10 cellular contexts compared by ENCODE assay signal in genomic region chr7:101232141-101232821, GRCh38. TPM values are rescaled to one million over a fixed set of nuclear protein-coding genes. Genes with fewer than 3 reads are reported as not detected.
DNase-seq lines count a peak whose midpoint lies in the region; ATAC-seq lines count a peak whose summit lies in the region.
"Had no signal": no experiment of that assay in that cellular context is flagged by ENCODE, and none has a peak within 500 bp of the region (broad histone marks: within the 10 kb centered on the region; RNA-seq: fewer than 3 reads in every experiment).

No MANE protein-coding gene starts in this region.

- no peaks in the 10 kb centered on the region for H3K27me3 ChIP-seq in subcutaneous abdominal adipose tissue (ENCODE audit: control insufficient read depth in 5 of 5, insufficient read depth in 4 of 5, low read length in 5 of 5)
- no peaks in the 10 kb centered on the region for H3K27me3 ChIP-seq in CD8-positive, alpha-beta memory T cell (ENCODE audit: insufficient read depth, low read length, poor library complexity, severe bottlenecking)

- POLR2A ChIA-PET in CD8-positive, alpha-beta memory T cell (lab: Charles Lee) = no interaction called here

- H3K4me3 Mint-ChIP-seq in CD8-positive, alpha-beta memory T cell = no peak overlapping the region

- H3K27me3 Mint-ChIP-seq in CD8-positive, alpha-beta memory T cell = peaks cover 0 to 1% of the 10 kb centered on the region in 2 donors

- H3K36me3 Mint-ChIP-seq in CD8-positive, alpha-beta memory T cell = peaks cover 0 to 43% (median 2%) of the 10 kb centered on the region in 3 donors

- CTCF ChIA-PET in CD8-positive, alpha-beta memory T cell (lab: Charles Lee) = no interaction called here

- H3K4me3 ChIP-seq in subcutaneous abdominal adipose tissue (ENCODE audit: low read depth in 1 of 5, low read length in 5 of 5) = peak overlapping the region in 3 of 5 donors; percentile 6 to 49 (median 34)
- H3K4me3 ChIP-seq in CD8-positive, alpha-beta memory T cell (ENCODE audit: low read length) = no peak overlapping the region

- H3K9me3 ChIP-seq in subcutaneous abdominal adipose tissue (ENCODE audit: control insufficient read depth in 5 of 5, low read length in 5 of 5) = no peaks in the 10 kb centered on the region
- no peaks in the 10 kb centered on the region for H3K9me3 ChIP-seq in CD8-positive, alpha-beta memory T cell (ENCODE audit: low read length)

- H3K4me1 Mint-ChIP-seq in CD8-positive, alpha-beta memory T cell = peaks cover 0 to 5% (median 0%) of the 10 kb centered on the region in 3 donors

- H3K36me3 ChIP-seq in subcutaneous abdominal adipose tissue (ENCODE audit: control insufficient read depth in 5 of 5, insufficient read depth in 5 of 5, low read length in 5 of 5) = peaks cover 0 to 37% (median 11%) of the 10 kb centered on the region in 5 donors
- H3K36me3 ChIP-seq in CD8-positive, alpha-beta memory T cell (ENCODE audit: insufficient read depth, low read length) = peaks cover 5% of the 10 kb centered on the region

- no peak for ATAC-seq in HG02938 (IDR thresholded peaks at IDR 0.05; ENCODE audit: unreplicated experiment)

- H3K9ac ChIP-seq in subcutaneous abdominal adipose tissue (ENCODE audit: low read length in 5 of 5) = peak overlapping the region in 1 of 5 donors; percentile 35

- peaks cover 3 to 40% (median 23%) of the 10 kb centered on the region in 5 donors for H3K4me1 ChIP-seq in subcutaneous abdominal adipose tissue (ENCODE audit: control insufficient read depth in 5 of 5, insufficient read depth in 5 of 5, low read length in 5 of 5)
- H3K4me1 ChIP-seq in CD8-positive, alpha-beta memory T cell (ENCODE audit: insufficient read depth, low read length) = no peaks in the 10 kb centered on the region

- H3K27ac Mint-ChIP-seq in CD8-positive, alpha-beta memory T cell = peak overlapping the region in 2 of 8 donors; percentile 50 to 84

- no peak overlapping the region for H3K27ac ChIP-seq in subcutaneous abdominal adipose tissue (ENCODE audit: low read depth, low read length)
- no peak overlapping the region for H3K27ac ChIP-seq in CD8-positive, alpha-beta memory T cell (ENCODE audit: low read depth, low read length)

- DNase-seq in NCI-H1105 (lab: John Stamatoyannopoulos, UW) (peak; percentile 83), astrocyte of the hippocampus (ENCODE audit: low read depth, low spot score) (peak; percentile 24), iPS-NIHi7 (ENCODE audit: extremely low spot score) (peak; percentile 81), T-helper 2 cell (no peak), NCI-H446 (lab: John Stamatoyannopoulos, UW) (no peak)
- DNase-seq in CD8-positive, alpha-beta memory T cell = no peak
- DNase-seq: effector CD4-positive, alpha-beta T cell; stimulated activated CD4-positive, alpha-beta T cell treated with anti-CD3 and anti-CD28 coated beads, Interleukin-12 subunit alpha, Interleukin-12 subunit beta, amount 100 ng/mL, for 4 hours had no signal

- no peaks in the 10 kb centered on the region for H3K9me3 Mint-ChIP-seq in CD8-positive, alpha-beta memory T cell

RNA-seq across cellular contexts. Expression of gene CLDN15, which starts 5.3 kb away (rescaled TPM):
- total RNA-seq in CD8-positive, alpha-beta memory T cell = 10 to 100 TPM; 19.5 to 20.3 TPM
- 1.2 TPM for polyA plus RNA-seq in CD8-positive, alpha-beta memory T cell

RNA-seq across cellular contexts. Expression of gene FIS1, which starts 12.6 kb away (rescaled TPM):
- total RNA-seq in CD8-positive, alpha-beta memory T cell = 100 to 1,000 TPM; 137 to 139 TPM
- polyA plus RNA-seq in CD8-positive, alpha-beta memory T cell = 206 TPM

RNA-seq across cellular contexts. Expression of gene ZNHIT1, which starts 14.3 kb away (rescaled TPM):
- 10 to 100 TPM; 50.6 to 51.7 TPM for total RNA-seq in CD8-positive, alpha-beta memory T cell
- 66.2 TPM for polyA plus RNA-seq in CD8-positive, alpha-beta memory T cell

RNA-seq across cellular contexts. Expression of gene PLOD3, which starts 14.9 kb away (rescaled TPM):
- 10 to 100 TPM; 41.3 to 45.4 TPM for total RNA-seq in CD8-positive, alpha-beta memory T cell
- polyA plus RNA-seq in CD8-positive, alpha-beta memory T cell = 23.1 TPM

RNA-seq across cellular contexts. Expression of gene MOGAT3, which starts 31.4 kb away (rescaled TPM):
- total RNA-seq in CD8-positive, alpha-beta memory T cell = not detected
- polyA plus RNA-seq in CD8-positive, alpha-beta memory T cell = not detected

Comparison
In these comparisons a context has a peak if more than half of its experiments do, and no peak if none do; other contexts are left out.
1. DNase-seq: peak in NCI-H1105 (single experiment), astrocyte of the hippocampus (single experiment) and iPS-NIHi7 (single experiment); none in CD8-positive, alpha-beta memory T cell (0 of 5), T-helper 2 cell (0 of 5) and NCI-H446 (0 of 2).